Comparison of ENCODE assay signal across 24 cellular contexts in genomic region chr1:223223091-223223995, GRCh38.
"Had no signal": no experiment of that assay in that cellular context is flagged by ENCODE, and none has a peak within 500 bp of the region (broad histone marks: within the 10 kb centered on the region; RNA-seq: fewer than 3 reads in every experiment).

No MANE protein-coding gene starts in this region.

- H3K27ac ChIP-seq: breast epithelium, epithelial cell of prostate, esophagus squamous epithelium, spleen, testis, transverse colon, VCaP had no signal

- H3K4me3 Mint-ChIP-seq: activated T-cell treated with anti-CD3 and anti-CD28 coated beads, Interleukin-2, amount 50 U/mL, for 4 hours; activated T-helper 17 cell treated with anti-CD3 and anti-CD28 coated beads, Interleukin-2, amount 50 U/mL, for 72 hours; central memory CD8-positive, alpha-beta T cell; naive B cell; T-helper 1 cell treated with Interleukin-12 subunit alpha and Interleukin-12 subunit beta and Interleukin-4 antibody, amounts not matched to agents 30 μg/mL and 1 μg/mL, for 36 hours had no signal

- H3K4me1 ChIP-seq: breast epithelium, spleen, transverse colon had no signal

- H3K4me1 Mint-ChIP-seq: activated T-helper 17 cell treated with anti-CD3 and anti-CD28 coated beads, Interleukin-2, amount 50 U/mL, for 72 hours; central memory CD8-positive, alpha-beta T cell; naive B cell had no signal

- H3K27ac Mint-ChIP-seq: activated naive CD4-positive, alpha-beta T cell treated with anti-CD3 and anti-CD28 coated beads, Interleukin-2, amount 50 U/mL, for 72 hours; activated T-helper 17 cell treated with anti-CD3 and anti-CD28 coated beads, Interleukin-2, amount 50 U/mL, for 72 hours; naive B cell; T-helper 1 cell treated with Interleukin-12 subunit alpha and Interleukin-12 subunit beta and Interleukin-4 antibody, amounts not matched to agents 30 μg/mL and 1 μg/mL, for 36 hours had no signal

- H3K36me3 ChIP-seq: breast epithelium, spleen, transverse colon had no signal

- H3K27me3 Mint-ChIP-seq: activated T-helper 17 cell treated with anti-CD3 and anti-CD28 coated beads, Interleukin-2, amount 50 U/mL, for 72 hours had no signal

- DNase-seq: activated CD4-positive, alpha-beta T cell treated with anti-CD3 and anti-CD28 coated beads for 4 hours; activated CD4-positive, alpha-beta T cell treated with anti-CD3 and anti-CD28 coated beads, Interleukin-2, amount 50 U/mL, for 4 hours; activated naive CD4-positive, alpha-beta T cell; activated T-cell treated with anti-CD3 and anti-CD28 coated beads, Interleukin-2, amount 50 U/mL, for 4 hours; dermis blood vessel endothelial cell; effector CD8-positive, alpha-beta T cell; esophagus squamous epithelium; left ventricle myocardium superior; naive B cell; nucleus accumbens; right cardiac atrium; spleen; stimulated activated CD4-positive, alpha-beta T cell treated with anti-CD3 and anti-CD28 coated beads, Interleukin-2, amount 100 ng/mL, for 48 hours; stimulated activated naive CD8-positive, alpha-beta T cell treated with anti-CD3 and anti-CD28 coated beads, Interleukin-15, Interleukin-2, amounts not matched to agents 100 U/mL and 50 U/mL, for 24 hours; T-helper 9 cell; testis; transverse colon had no signal

- H3K4me3 ChIP-seq: breast epithelium, esophagus squamous epithelium, spleen, testis, transverse colon had no signal

- H3K9me3 ChIP-seq: testis, transverse colon had no signal

- H3K27me3 ChIP-seq: breast epithelium, esophagus squamous epithelium, testis, transverse colon had no signal

- ATAC-seq: activated naive CD4-positive, alpha-beta T cell treated with anti-CD3 and anti-CD28 coated beads, Interleukin-2, amount 50 U/mL, for 72 hours; activated T-cell treated with anti-CD3 and anti-CD28 coated beads, Interleukin-2, amount 50 U/mL, for 4 hours; activated T-helper 17 cell treated with anti-CD3 and anti-CD28 coated beads, Interleukin-2, amount 50 U/mL, for 72 hours; left ventricle myocardium superior; right cardiac atrium; stimulated activated naive CD8-positive, alpha-beta T cell treated with anti-CD3 and anti-CD28 coated beads, Interleukin-15, Interleukin-2, amounts not matched to agents 100 U/mL and 50 U/mL, for 24 hours had no signal
